ENCODE assay signal across 23 cellular contexts in the genomic region with DNA sequence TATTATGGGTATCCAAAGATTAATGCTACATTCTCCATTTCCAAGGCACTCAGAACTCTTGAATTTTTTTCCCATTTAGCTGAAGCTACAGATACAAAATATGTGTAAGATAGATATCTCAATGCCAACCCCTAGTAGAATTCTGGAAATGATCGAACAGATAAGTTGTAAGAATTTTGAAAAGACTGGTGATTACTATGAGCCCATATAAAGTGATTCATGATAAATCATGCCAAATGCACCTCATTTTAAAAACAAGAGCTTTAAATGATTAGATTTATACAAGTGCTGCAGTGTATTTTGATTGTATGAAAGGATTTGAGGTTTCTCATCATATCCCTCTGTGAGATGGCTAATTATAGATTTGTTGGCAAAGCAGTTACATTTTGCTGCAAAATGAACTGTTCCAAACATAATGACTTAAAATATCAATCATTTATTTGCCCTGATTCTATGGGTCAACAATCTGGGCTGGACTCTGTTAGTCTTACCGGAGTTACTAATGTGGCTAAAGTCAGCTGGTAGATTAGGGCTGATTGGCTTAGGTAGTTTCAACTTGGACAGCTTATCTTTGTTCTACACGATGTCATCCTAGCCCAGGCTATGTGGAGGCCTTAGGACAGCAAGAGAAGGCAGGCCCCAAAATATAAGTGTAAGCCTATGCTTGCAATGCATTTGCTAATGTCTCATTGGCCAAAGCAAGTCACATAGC. TPM values are rescaled to one million over a fixed set of nuclear protein-coding genes. Genes with fewer than 3 reads are reported as not detected.
"Had no signal": no experiment of that assay in that cellular context is flagged by ENCODE, and none has a peak within 500 bp of the region (broad histone marks: within the 10 kb centered on the region; RNA-seq: fewer than 3 reads in every experiment).

No MANE protein-coding gene starts in this region.

- DNase-seq: activated CD4-positive, alpha-beta T cell treated with anti-CD3 and anti-CD28 coated beads, Interleukin-2, amount 50 U/mL, for 48 hours; activated naive CD4-positive, alpha-beta T cell treated with Interleukin-2 at 50 U/mL for 16 hours; aorta; dermis blood vessel endothelial cell; effector memory CD8-positive, alpha-beta T cell; hypothalamus; kidney glomerular epithelial cell; mesendoderm; natural killer cell; spleen; stimulated activated naive CD8-positive, alpha-beta T cell treated with anti-CD3 and anti-CD28 coated beads, Interleukin-15, amount 100 ng/mL, for 72 hours; T-cell; T1000 had no signal

- H3K4me3 ChIP-seq: breast epithelium, right atrium auricular region, spleen, thoracic aorta had no signal

- H3K27me3 ChIP-seq: breast epithelium, neutrophil, right atrium auricular region had no signal

- H3K36me3 ChIP-seq: breast epithelium, neutrophil, right atrium auricular region, spleen, thoracic aorta had no signal

- H3K36me3 Mint-ChIP-seq: natural killer cell, T-cell had no signal

- H3K4me1 Mint-ChIP-seq: activated T-helper 17 cell treated with anti-CD3 and anti-CD28 coated beads, Interleukin-2, amount 50 U/mL, for 72 hours; natural killer cell; stimulated activated naive CD8-positive, alpha-beta T cell treated with anti-CD3 and anti-CD28 coated beads, Interleukin-15, amount 100 ng/mL, for 72 hours; T-cell had no signal

- H3K4me1 ChIP-seq: breast epithelium, right atrium auricular region, spleen had no signal

- ATAC-seq: activated T-helper 17 cell treated with anti-CD3 and anti-CD28 coated beads, Interleukin-2, amount 50 U/mL, for 72 hours; effector memory CD8-positive, alpha-beta T cell; natural killer cell; stimulated activated naive CD8-positive, alpha-beta T cell treated with anti-CD3 and anti-CD28 coated beads, Interleukin-15, amount 100 ng/mL, for 72 hours; T-cell had no signal

- H3K4me3 Mint-ChIP-seq: activated T-helper 17 cell treated with anti-CD3 and anti-CD28 coated beads, Interleukin-2, amount 50 U/mL, for 72 hours; effector memory CD8-positive, alpha-beta T cell; natural killer cell; stimulated activated naive CD8-positive, alpha-beta T cell treated with anti-CD3 and anti-CD28 coated beads, Interleukin-15, amount 100 ng/mL, for 72 hours; T-cell had no signal

- H3K9me3 Mint-ChIP-seq: activated T-helper 17 cell treated with anti-CD3 and anti-CD28 coated beads, Interleukin-2, amount 50 U/mL, for 72 hours; effector memory CD8-positive, alpha-beta T cell; natural killer cell; stimulated activated naive CD8-positive, alpha-beta T cell treated with anti-CD3 and anti-CD28 coated beads, Interleukin-15, amount 100 ng/mL, for 72 hours; T-cell had no signal

- H3K27ac Mint-ChIP-seq: activated T-helper 17 cell treated with anti-CD3 and anti-CD28 coated beads, Interleukin-2, amount 50 U/mL, for 72 hours; effector memory CD8-positive, alpha-beta T cell; natural killer cell; stimulated activated naive CD8-positive, alpha-beta T cell treated with anti-CD3 and anti-CD28 coated beads, Interleukin-15, amount 100 ng/mL, for 72 hours; T-cell had no signal

- H3K9me3 ChIP-seq: breast epithelium, neutrophil, right atrium auricular region, spleen, thoracic aorta had no signal

- H3K27ac ChIP-seq: breast epithelium, neutrophil, right atrium auricular region, spleen, thoracic aorta had no signal

RNA-seq across cellular contexts. Expression of gene OR10V1, which starts 3.4 kb away (rescaled TPM):
- total RNA-seq: activated T-helper 17 cell treated with anti-CD3 and anti-CD28 coated beads, Interleukin-2, amount 50 U/mL, for 72 hours; aorta; breast epithelium; chondrocyte; dermis blood vessel endothelial cell; epithelial cell of proximal tubule; glomerular endothelial cell; liver; natural killer cell; right atrium auricular region; spleen; T-cell; thoracic aorta; urinary bladder had no signal
- polyA plus RNA-seq: aorta, liver, spleen, urinary bladder had no signal
